In the genomic region with DNA sequence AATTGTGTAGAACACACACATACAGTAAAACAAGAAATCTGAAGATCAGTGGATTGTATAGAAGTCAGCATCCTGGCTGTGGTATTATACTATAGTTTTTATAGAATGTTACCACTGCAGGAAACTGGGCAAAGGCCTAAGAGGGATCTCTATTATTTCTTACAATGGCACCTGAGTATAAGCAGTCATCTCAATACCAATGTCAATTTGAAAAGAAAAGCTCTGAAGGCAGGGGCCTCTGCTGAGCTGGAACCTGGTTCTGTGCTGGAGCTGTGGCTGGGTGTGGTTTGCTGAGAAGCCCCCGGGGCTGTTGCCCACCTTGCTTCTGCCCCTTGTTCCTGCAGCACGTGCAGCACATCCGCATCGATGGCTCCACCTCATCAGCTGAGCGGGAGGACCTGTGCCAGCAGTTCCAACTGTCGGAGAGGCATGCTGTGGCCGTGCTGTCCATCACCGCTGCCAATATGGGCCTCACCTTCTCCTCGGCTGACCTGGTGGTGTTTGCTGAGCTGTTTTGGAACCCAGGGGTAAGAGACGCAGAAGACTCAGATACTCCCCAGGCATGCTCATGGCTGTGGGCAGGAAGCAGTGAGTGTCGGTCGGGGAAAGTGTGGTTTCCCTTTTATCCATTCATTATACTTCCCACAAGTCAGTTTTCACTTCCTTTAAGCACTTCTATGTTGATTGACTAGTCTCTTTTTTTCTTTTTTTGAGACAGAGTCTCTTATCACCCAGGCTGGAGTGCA, we compare ENCODE assay signal across 10 cellular contexts. TPM values are rescaled to one million over a fixed set of nuclear protein-coding genes. Genes with fewer than 3 reads are reported as not detected.
DNase-seq lines count a peak whose midpoint lies in the region; ATAC-seq and TF ChIP-seq lines count a peak whose summit lies in the region.
"Had no signal": no experiment of that assay in that cellular context is flagged by ENCODE, and none has a peak within 500 bp of the region (broad histone marks: within the 10 kb centered on the region; RNA-seq: fewer than 3 reads in every experiment).

No MANE protein-coding gene starts in this region.

- H3K79me2 ChIP-seq in GM23248 (ENCODE audit: insufficient read depth), result no peaks in the 10 kb centered on the region

- H3K27ac ChIP-seq in HEK293 (ENCODE audit: extremely low read depth, low read depth, low read length) (no peak overlapping the region), left lung (no peak overlapping the region), GM23248 (no peak overlapping the region)
- H3K27ac ChIP-seq: psoas muscle had no signal

- POLR2A ChIA-PET in HEK293 (lab: Yijun Ruan, JAX), result interaction anchor here (1.0 kb wide), 1 partner anchor 23 kb away, joined by 4 read pairs; the partner anchor contains the start of gene RPL37A

- no peak overlapping the region for H2AFZ ChIP-seq in GM23248

- TF ChIP-seq POLR2A in NB4 (IDR thresholded peaks at IDR 0.05; ENCODE audit: extremely low read depth, insufficient read length), result no peak

- peaks cover 15% of the 10 kb centered on the region for H3F3A ChIP-seq in GM23248 (ENCODE audit: insufficient read depth)

- peaks cover 0 to 53% of the 10 kb centered on the region in 2 experiments; a peak in 2 of 3 replicates for H3K36me3 ChIP-seq in HEK293 (ENCODE audit: control insufficient read depth in 2 of 2, insufficient read depth in 1 of 2, low read length in 2 of 2)
- H3K36me3 ChIP-seq in left lung, result peaks cover 0 to 54% of the 10 kb centered on the region in 2 donors
- peaks cover 19% of the 10 kb centered on the region for H3K36me3 ChIP-seq in GM23248 (ENCODE audit: low read depth)

- H3K36me3 Mint-ChIP-seq in chondrocyte (ENCODE audit: low read depth), result peaks cover 17% of the 10 kb centered on the region

- H3K9ac ChIP-seq in GM23248, result no peak overlapping the region

- no peaks in the 10 kb centered on the region for H3K27me3 ChIP-seq in left lung
- no peaks in the 10 kb centered on the region for H3K27me3 ChIP-seq in GM23248 (replicated peaks; ENCODE audit: insufficient read depth)

- peak; percentile 53 for ATAC-seq in GM18519 (IDR thresholded peaks at IDR 0.05; ENCODE audit: low FRiP score, unreplicated experiment)
- peak; percentile 26 for ATAC-seq in left lung
- no peak for ATAC-seq in SK-N-SH treated with all-trans-retinoic acid at 6 μM for 48 hours
- ATAC-seq: psoas muscle had no signal

- no peaks in the 10 kb centered on the region for H3K9me2 ChIP-seq in GM23248 (ENCODE audit: insufficient read depth)

- H3K4me1 ChIP-seq in HEK293 (ENCODE audit: control insufficient read depth, insufficient read depth, low read length) (no peaks in the 10 kb centered on the region), left lung (peaks cover 0 to 18% of the 10 kb centered on the region in 2 donors), GM23248 (ENCODE audit: insufficient read depth) (peaks cover 18% of the 10 kb centered on the region)
- H3K4me1 ChIP-seq: psoas muscle had no signal

- no peak overlapping the region for H3K4me3 Mint-ChIP-seq in chondrocyte (ENCODE audit: unreplicated experiment)

- 96% methylated on average over 12 of the region's 12 CpGs for WGBS in GM23248 (ENCODE audit: low coverage in 1 of 2, low lambda C conversion rate in 2 of 2, missing lambda C conversion rate in 2 of 2), 2 experiments

- H3K9me3 ChIP-seq in HEK293 (ENCODE audit: control insufficient read depth, insufficient read depth, low read depth, low read length) (no peaks in the 10 kb centered on the region), left lung (no peaks in the 10 kb centered on the region), GM23248 (ENCODE audit: low read depth) (no peaks in the 10 kb centered on the region)
- H3K9me3 ChIP-seq: psoas muscle had no signal

- DNase-seq in NB4 (ENCODE audit: low read depth) (peak; percentile 64), left lung (no peak), GM23248 (no peak), chondrocyte (ENCODE audit: low spot score) (no peak), D341Med (ENCODE audit: low spot score) (no peak)
- DNase-seq: NCI-H2227 treated with DMSO at 0.1 percent for 48 hours, psoas muscle had no signal

- no peaks in the 10 kb centered on the region for H3K4me1 Mint-ChIP-seq in chondrocyte (ENCODE audit: low read depth)

- no peaks in the 10 kb centered on the region for H3K27me3 Mint-ChIP-seq in chondrocyte (ENCODE audit: low read depth)

- CTCF ChIA-PET in HEK293 (lab: Yijun Ruan, JAX), result no interaction called here

- TF ChIP-seq CTCF in HEK293 (tag by site-specific recombination; IDR thresholded peaks at IDR 0.05), result no peak
- TF ChIP-seq CTCF in NB4 (IDR thresholded peaks at IDR 0.05; ENCODE audit: low read depth, low read length), result no peak
- TF ChIP-seq CTCF in left lung (IDR thresholded peaks at IDR 0.05), result no peak
- no peak for TF ChIP-seq CTCF in chondrocyte (IDR thresholded peaks at IDR 0.05)

- no peaks in the 10 kb centered on the region for H4K20me1 ChIP-seq in GM23248 (ENCODE audit: insufficient read depth)

- H3K9me3 Mint-ChIP-seq in chondrocyte (ENCODE audit: low read depth), result no peaks in the 10 kb centered on the region

- H3K4me3 ChIP-seq in HEK293 (ENCODE audit: low read depth, low read length) (no peak overlapping the region), NB4 (ENCODE audit: low read depth, low read length) (no peak overlapping the region), left lung (no peak overlapping the region), GM23248 (no peak overlapping the region)
- H3K4me3 ChIP-seq: psoas muscle had no signal

- in situ Hi-C loops in GM23248 (cut with MboI), result no loop called here

- no peak overlapping the region for H3K4me2 ChIP-seq in GM23248 (ENCODE audit: unreplicated experiment)

- intact Hi-C loops in left lung (cut with DNase I), result no loop called here

- no peak overlapping the region for H3K27ac Mint-ChIP-seq in chondrocyte (ENCODE audit: unreplicated experiment)

TF ChIP-seq in HEK293, 187 proteins besides CTCF, POLR2A, EP300 and RAD21:
- TF ChIP-seq ZNF629 (tag by site-specific recombination; IDR thresholded peaks at IDR 0.05) (no peak), PRDM1 (tag by site-specific recombination; IDR thresholded peaks at IDR 0.05) (0 out of 2 replicates have a peak, but pooled peaks have one; percentile 11)

TF ChIP-seq in SK-N-SH treated with all-trans-retinoic acid at 6 μM for 48 hours, 23 proteins besides CTCF, POLR2A, EP300 and RAD21:
- no peak for TF ChIP-seq SNAI2 (CRISPR knock-in tag; IDR thresholded peaks at IDR 0.05)
TF ChIP-seq in SK-N-SH treated with all-trans-retinoic acid at 6 μM for 48 hours: peak in this region for 0.

RNA-seq across cellular contexts. Expression of gene RPL37A, which starts 23.5 kb away (rescaled TPM):
- total RNA-seq in left lung (1,000 to 10,000 TPM; 1,937 to 1,986 TPM), chondrocyte (2,015 to 2,317 TPM (median 2,049 TPM) in 3 replicates)
- total RNA-seq in GM23248 (2014; rRNA removed; shearing (Covaris generic)), result 979 and 1,006 TPM in 2 replicates
- 1,627 and 1,708 TPM in 2 replicates for polyA plus RNA-seq in GM23248 (2016; fragmentation: Nextera tagmentation; extraction: Ambion mirVana)
